ENCODE assay signal across 15 cellular contexts in genomic region chr5:14229734-14230133, GRCh38.
DNase-seq lines count a peak whose midpoint lies in the region; ATAC-seq and TF ChIP-seq lines count a peak whose summit lies in the region.
"Had no signal": no experiment of that assay in that cellular context is flagged by ENCODE, and none has a peak within 500 bp of the region (broad histone marks: within the 10 kb centered on the region; RNA-seq: fewer than 3 reads in every experiment).

No MANE protein-coding gene starts in this region.

- H4K20me1 ChIP-seq in KMS-11 (ENCODE audit: insufficient read depth): no peaks in the 10 kb centered on the region

- no peak overlapping the region for H3K4me3 ChIP-seq in KMS-11 (IDR thresholded peaks at IDR 0.05; ENCODE audit: insufficient read depth, low read depth, low read length)
- no peak overlapping the region for H3K4me3 ChIP-seq in esophagus muscularis mucosa
- no peak overlapping the region for H3K4me3 ChIP-seq in psoas muscle
- H3K4me3 ChIP-seq in body of pancreas: no peak overlapping the region
- H3K4me3 ChIP-seq: BLaER1, GM23248 had no signal

- intact Hi-C loops in esophagus muscularis mucosa (cut with DNase I) (no loop called here), psoas muscle (cut with DNase I) (no loop called here), body of pancreas (cut with DNase I) (no loop called here)

- H2AFZ ChIP-seq in KMS-11 (ENCODE audit: low read depth): no peak overlapping the region
- H2AFZ ChIP-seq: GM23248 had no signal

- no peak overlapping the region for H3K9ac ChIP-seq in KMS-11
- H3K9ac ChIP-seq: BLaER1, GM23248 had no signal

- 81% methylated on average over 7 of the region's 7 CpGs for WGBS in esophagus muscularis mucosa
- WGBS in psoas muscle, 3 donors: 78 to 87% (median 81%) methylated on average over 7 of the region's 7 CpGs
- WGBS in body of pancreas, 2 donors: 76 to 94% methylated on average over 7 of the region's 7 CpGs

- TF ChIP-seq POLR2A in esophagus muscularis mucosa (IDR thresholded peaks at IDR 0.05; ENCODE audit: low read depth) (no peak), body of pancreas (IDR thresholded peaks at IDR 0.05) (no peak)

- H3K4me1 ChIP-seq in KMS-11 (ENCODE audit: low read depth, poor library complexity, severe bottlenecking) (peaks cover 53% of the 10 kb centered on the region), esophagus muscularis mucosa (peaks cover 24 to 83% (median 57%) of the 10 kb centered on the region in 4 donors), psoas muscle (peaks cover 57% of the 10 kb centered on the region), body of pancreas (peaks cover 27% of the 10 kb centered on the region)

- TF ChIP-seq EP300 in esophagus muscularis mucosa (IDR thresholded peaks at IDR 0.05): no peak

- ATAC-seq in GM18867 (IDR thresholded peaks at IDR 0.05; ENCODE audit: unreplicated experiment) (peak; percentile 37), psoas muscle (no peak), body of pancreas (no peak), HG02610 (IDR thresholded peaks at IDR 0.05; ENCODE audit: unreplicated experiment) (no peak)

- H3K27ac ChIP-seq in KMS-11 (peak overlapping the region; percentile 19; the same call in 1 of the 2 replicates), esophagus muscularis mucosa (replicated peaks in 1 of 4) (no peak overlapping the region), psoas muscle (peak overlapping the region; percentile 80), body of pancreas (no peak overlapping the region)
- H3K27ac ChIP-seq: BLaER1, GM23248 had no signal

- peak overlapping the region; percentile 23; the same call in 1 of the 2 replicates for H3K4me2 ChIP-seq in KMS-11
- H3K4me2 ChIP-seq: BLaER1 had no signal

- H3K79me2 ChIP-seq in KMS-11 (ENCODE audit: insufficient read depth, low read depth): peaks cover 91% of the 10 kb centered on the region

- DNase-seq in esophagus muscularis mucosa (ENCODE audit: extremely low spot score): peak; percentile 55
- DNase-seq in psoas muscle: no peak
- no peak for DNase-seq in body of pancreas
- DNase-seq in COLO829 (ENCODE audit: low spot score): no peak
- DNase-seq: 8988T; AML-193; Calu3; CD8-positive, alpha-beta memory T cell; DMS 273 treated with DMSO at 0.1 percent for 48 hours; GM23248; H7 had no signal

- H3K9me3 ChIP-seq in esophagus muscularis mucosa (no peaks in the 10 kb centered on the region), psoas muscle (no peaks in the 10 kb centered on the region), body of pancreas (no peaks in the 10 kb centered on the region)
- H3K9me3 ChIP-seq: BLaER1 had no signal

- H3K36me3 ChIP-seq in KMS-11 (ENCODE audit: insufficient read depth): no peaks in the 10 kb centered on the region
- H3K36me3 ChIP-seq in esophagus muscularis mucosa: no peaks in the 10 kb centered on the region
- no peaks in the 10 kb centered on the region for H3K36me3 ChIP-seq in psoas muscle (ENCODE audit: insufficient read depth in 1 of 2, low read depth in 1 of 2)
- H3K36me3 ChIP-seq in body of pancreas (replicated peaks in 1 of 2; ENCODE audit: insufficient read depth in 1 of 2, low read depth in 2 of 2): no peaks in the 10 kb centered on the region

- TF ChIP-seq CTCF in KMS-11 (conservative IDR thresholded peaks at IDR 0.05; ENCODE audit: low read depth, low read length) (no peak), esophagus muscularis mucosa (IDR thresholded peaks at IDR 0.05) (no peak), psoas muscle (IDR thresholded peaks at IDR 0.05) (no peak), body of pancreas (IDR thresholded peaks at IDR 0.05) (no peak)

- H3K27me3 ChIP-seq in KMS-11 (ENCODE audit: insufficient read depth, low read depth) (no peaks in the 10 kb centered on the region), esophagus muscularis mucosa (no peaks in the 10 kb centered on the region), psoas muscle (ENCODE audit: insufficient read depth in 3 of 3, low read length in 2 of 3) (no peaks in the 10 kb centered on the region), body of pancreas (no peaks in the 10 kb centered on the region)
- H3K27me3 ChIP-seq: BLaER1 had no signal

Comparison
In these comparisons a context has a peak if more than half of its experiments do, and no peak if none do; other contexts are left out.
1. H3K27ac ChIP-seq: peak in KMS-11 (single experiment) and psoas muscle (single experiment); none in esophagus muscularis mucosa (0 of 4) and body of pancreas (0 of 4).